In the genomic region with DNA sequence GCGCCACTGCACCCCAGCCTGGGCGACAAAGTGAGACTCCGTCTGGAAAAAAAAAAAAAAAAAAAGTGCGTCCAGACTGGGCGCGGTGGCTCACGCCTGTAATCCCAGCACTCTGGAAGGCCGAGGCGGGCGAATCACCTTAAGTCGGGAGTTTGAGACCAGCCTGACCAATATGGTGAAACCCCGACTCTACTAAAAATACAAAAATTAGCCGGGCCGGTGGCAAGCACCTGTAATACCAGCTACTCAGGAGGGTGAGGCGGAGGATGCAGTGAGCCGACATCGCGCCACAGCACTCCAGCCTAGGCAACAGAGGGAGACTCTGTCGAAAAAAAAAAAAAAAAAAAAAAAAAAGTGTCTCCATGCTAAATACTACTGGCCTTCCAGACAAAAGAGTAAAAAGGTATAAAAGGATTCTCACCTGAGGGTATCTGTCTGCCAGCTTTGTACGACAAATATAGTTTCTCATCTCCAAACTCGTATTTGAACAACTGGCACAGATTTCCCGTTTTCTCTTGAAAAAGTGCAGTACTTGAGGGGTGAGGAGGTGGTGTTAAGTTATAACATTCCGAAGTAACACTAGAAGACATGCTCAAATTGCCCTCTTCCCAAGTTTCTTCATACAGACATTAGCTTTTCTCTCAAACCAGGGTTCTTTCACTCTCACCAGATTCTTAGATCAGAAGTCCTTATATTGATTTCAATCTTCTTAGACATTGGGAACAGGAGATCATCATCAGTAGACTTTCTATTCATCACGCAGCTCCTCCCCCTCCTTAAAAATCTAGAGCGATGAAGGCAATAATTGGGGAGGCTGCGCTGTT, we compare ENCODE assay signal across 8 cellular contexts. TPM values are rescaled to one million over a fixed set of nuclear protein-coding genes. Genes with fewer than 3 reads are reported as not detected.
DNase-seq lines count a peak whose midpoint lies in the region; ATAC-seq and TF ChIP-seq lines count a peak whose summit lies in the region.

No MANE protein-coding gene starts in this region.

- H3K9me3 ChIP-seq in T-helper 17 cell (ENCODE audit: control insufficient read depth, low read length, poor library complexity, severe bottlenecking) = no peaks in the 10 kb centered on the region

- peak overlapping the region; percentile 95 for H3K4me3 Mint-ChIP-seq in T-helper 17 cell

- peaks cover 33% of the 10 kb centered on the region for H3K4me1 Mint-ChIP-seq in T-helper 17 cell

- TF ChIP-seq CTCF in AG10803 (conservative IDR thresholded peaks at IDR 0.05; ENCODE audit: low read length) = no peak

- peak overlapping the region; percentile 72 for H3K27ac Mint-ChIP-seq in T-helper 17 cell

- ATAC-seq in GM21717 (IDR thresholded peaks at IDR 0.05; ENCODE audit: unreplicated experiment) (peak; percentile 1), T-helper 17 cell (no peak), GM21576 (IDR thresholded peaks at IDR 0.05; ENCODE audit: unreplicated experiment) (no peak)

- DNase-seq in AG10803 (ENCODE audit: low read depth) (peak; percentile 8), T-helper 17 cell (no peak), glomerular visceral epithelial cell (ENCODE audit: extremely low spot score) (peak; percentile 12), skeletal muscle cell (ENCODE audit: low read depth) (no peak), amniotic stem cell (lab: John Stamatoyannopoulos, UW) (no peak)
- DNase-seq in stimulated activated CD8-positive, alpha-beta memory T cell treated with anti-CD3 and anti-CD28 coated beads, Interleukin-4, amount 100 ng/mL, for 48 hours = no peak

- H3K36me3 Mint-ChIP-seq in T-helper 17 cell (ENCODE audit: low read depth) = no peaks in the 10 kb centered on the region

- H3K27me3 Mint-ChIP-seq in T-helper 17 cell = no peaks in the 10 kb centered on the region

- peak overlapping the region; percentile 78 for H3K4me3 ChIP-seq in AG10803 (ENCODE audit: low read length)
- H3K4me3 ChIP-seq in skeletal muscle cell (ENCODE audit: low read depth, low read length) = peak overlapping the region; percentile 70

RNA-seq across cellular contexts. Expression of a gene that starts 1.1 kb away (rescaled TPM):
- total RNA-seq in T-helper 17 cell = 10 to 100 TPM; 11.8 to 14.2 TPM

RNA-seq across cellular contexts. Expression of a gene that starts 30.3 kb away (rescaled TPM):
- total RNA-seq in T-helper 17 cell = not detected

Comparison
In these comparisons a context has a peak if more than half of its experiments do, and no peak if none do; other contexts are left out.
1. DNase-seq: peak in AG10803 (single experiment) and glomerular visceral epithelial cell (single experiment); none in T-helper 17 cell (0 of 3), skeletal muscle cell (single experiment), stimulated activated CD8-positive, alpha-beta memory T cell treated with anti-CD3 and anti-CD28 coated beads, Interleukin-4, amount 100 ng/mL, for 48 hours (single experiment) and amniotic stem cell (single experiment).